In genomic region chr12:51246254-51246853, GRCh38 we compare ENCODE assay signal across 8 cellular contexts. TPM values are rescaled to one million over a fixed set of nuclear protein-coding genes. Genes with fewer than 3 reads are reported as not detected.
DNase-seq lines count a peak whose midpoint lies in the region; ATAC-seq, FAIRE-seq and TF ChIP-seq lines count a peak whose summit lies in the region.

No MANE protein-coding gene starts in this region.

- H3K4me1 ChIP-seq in endothelial cell of umbilical vein (ENCODE audit: control insufficient read depth, extremely low read depth, insufficient read depth, low read length) (peaks cover 22% of the 10 kb centered on the region), prostate gland (replicated peaks) (no peaks in the 10 kb centered on the region)

- H3K4me2 ChIP-seq in endothelial cell of umbilical vein (ENCODE audit: insufficient read depth, low read length) = peak overlapping the region; percentile 47

- peak in 1 of 2 donors; percentile 4 for TF ChIP-seq CTCF in endothelial cell of umbilical vein (IDR thresholded peaks at IDR 0.05; ENCODE audit: extremely low read depth in 1 of 2, insufficient read depth in 1 of 2, low read depth in 1 of 2, low read length in 2 of 2)
- TF ChIP-seq CTCF in neural crest cell (conservative IDR thresholded peaks at IDR 0.05) = no peak
- peak in 1 of 4 experiments; percentile 13 for TF ChIP-seq CTCF in prostate gland (IDR thresholded peaks at IDR 0.05)

- H3K79me2 ChIP-seq in endothelial cell of umbilical vein (ENCODE audit: control insufficient read depth, insufficient read depth, low read length) = peaks cover 2% of the 10 kb centered on the region

- BruUV-seq in endothelial cell of umbilical vein (replicated peaks; lab: Mats Ljungman, UMichigan) = no TSS peak

- no peaks in the 10 kb centered on the region for H3K9me3 Mint-ChIP-seq in neural crest cell

- no peaks in the 10 kb centered on the region for H3K27me3 Mint-ChIP-seq in neural crest cell (ENCODE audit: low read depth)

- H3K36me3 Mint-ChIP-seq in neural crest cell (ENCODE audit: low read depth) = peaks cover 11% of the 10 kb centered on the region

- H3K4me3 Mint-ChIP-seq in neural crest cell = no peak overlapping the region

- intact Hi-C loops in Right ventricle myocardium inferior (cut with DNase I) (no loop called here), cardiac septum (cut with DNase I) (no loop called here), endothelial cell of umbilical vein (cut with micrococcal nuclease) (loop anchor here (2.0 kb wide), 1 partner anchor 16 kb away; no protein-coding TSS in a partner anchor), prostate gland (cut with DNase I) (no loop called here)

- H3K4me3 ChIP-seq in endothelial cell of umbilical vein (replicated peaks in 1 of 3; ENCODE audit: insufficient read depth in 1 of 3, low read depth in 1 of 3, low read length in 3 of 3) = no peak overlapping the region
- no peak overlapping the region for H3K4me3 ChIP-seq in prostate gland

- H3K27ac Mint-ChIP-seq in neural crest cell (ENCODE audit: unreplicated experiment) = peak overlapping the region; percentile 82

- TF ChIP-seq POLR2A in endothelial cell of umbilical vein (IDR thresholded peaks at IDR 0.05; ENCODE audit: low read depth, low read length) (no peak), prostate gland (IDR thresholded peaks at IDR 0.05) (no peak)

- DNase-seq in Right ventricle myocardium inferior (ENCODE audit: missing footprints) = no peak
- DNase-seq in cardiac septum (ENCODE audit: low spot score) = no peak
- peak; percentile 49 for DNase-seq in endothelial cell of umbilical vein (ENCODE audit: low read depth, low spot score)
- DNase-seq in neural crest cell (ENCODE audit: low read depth, low spot score) = no peak
- no peak for DNase-seq in prostate gland (ENCODE audit: low spot score)
- no peak for DNase-seq in SHP77 (lab: John Stamatoyannopoulos, UW)

- CTCF ChIA-PET in endothelial cell of umbilical vein (lab: Charles Lee) = interaction anchor here (1.0 to 1.5 kb wide), 2 partner anchors 95 to 420 kb away, joined by 4 to 7 read pairs; no protein-coding TSS in a partner anchor

- H3K27ac ChIP-seq in endothelial cell of umbilical vein (ENCODE audit: insufficient read depth, low read depth, low read length) (peak overlapping the region; percentile 10), prostate gland (no peak overlapping the region)

- peak overlapping the region; percentile 12 for H3K9ac ChIP-seq in endothelial cell of umbilical vein (replicated peaks; ENCODE audit: extremely low read depth, insufficient read depth, low read length)

- ATAC-seq in Right ventricle myocardium inferior = peak; percentile 43
- ATAC-seq in SK-N-SH treated with all-trans-retinoic acid at 6 μM for 48 hours = peak; percentile 53
- ATAC-seq in HG02798 (IDR thresholded peaks at IDR 0.05; ENCODE audit: poor library complexity, unreplicated experiment) = no peak

- H3K9me3 ChIP-seq in endothelial cell of umbilical vein (replicated peaks; ENCODE audit: control insufficient read depth, insufficient read depth, low read length) (no peaks in the 10 kb centered on the region), prostate gland (no peaks in the 10 kb centered on the region)

- POLR2A ChIA-PET in endothelial cell of umbilical vein (lab: Charles Lee) = interaction anchor here (0.9 kb wide), 1 partner anchor 28 kb away, joined by 4 read pairs; the partner anchor contains the start of gene POU6F1

- peaks cover 16% of the 10 kb centered on the region for H3K4me1 Mint-ChIP-seq in neural crest cell

- H3K27me3 ChIP-seq in endothelial cell of umbilical vein (ENCODE audit: control insufficient read depth in 2 of 2, insufficient read depth in 2 of 2, low read length in 2 of 2) (no peaks in the 10 kb centered on the region), prostate gland (replicated peaks; ENCODE audit: insufficient read depth) (no peaks in the 10 kb centered on the region)

- WGBS in prostate gland = 35% methylated on average over 7 of the region's 7 CpGs

- dilution Hi-C loops in endothelial cell of umbilical vein (cut with MboI; ENCODE audit: extremely low pct_ligation_motif_present, low sequenced_read_pairs) = no loop called here

- FAIRE-seq in endothelial cell of umbilical vein (lab: Jason Lieb, UNC) = peak; percentile 72

- H2AFZ ChIP-seq in endothelial cell of umbilical vein (ENCODE audit: low read depth, low read length) = no peak overlapping the region

- H4K20me1 ChIP-seq in endothelial cell of umbilical vein (replicated peaks; ENCODE audit: control insufficient read depth, extremely low read depth, insufficient read depth, low read length) = no peaks in the 10 kb centered on the region

- H3K9me1 ChIP-seq in endothelial cell of umbilical vein (replicated peaks; ENCODE audit: control insufficient read depth, extremely low read depth, insufficient read depth, low read length) = no peaks in the 10 kb centered on the region

- H3K36me3 ChIP-seq in endothelial cell of umbilical vein (ENCODE audit: control insufficient read depth in 2 of 2, extremely low read depth in 1 of 2, insufficient read depth in 2 of 2, low read length in 2 of 2) = peaks cover 11 to 20% of the 10 kb centered on the region in 2 experiments
- H3K36me3 ChIP-seq in prostate gland = no peaks in the 10 kb centered on the region

TF ChIP-seq in SK-N-SH treated with all-trans-retinoic acid at 6 μM for 48 hours, 23 proteins besides CTCF, POLR2A, EP300 and RAD21 (continues in another document):
- TF ChIP-seq ZNF70 (CRISPR knock-in tag; IDR thresholded peaks at IDR 0.05) (no peak), GLIS3 (CRISPR knock-in tag; IDR thresholded peaks at IDR 0.05) (no peak), ZNF8 (CRISPR knock-in tag; IDR thresholded peaks at IDR 0.05) (no peak), RARB (CRISPR knock-in tag; IDR thresholded peaks at IDR 0.05) (no peak), SNAI2 (CRISPR knock-in tag; IDR thresholded peaks at IDR 0.05) (no peak), ZFP30 (CRISPR knock-in tag; IDR thresholded peaks at IDR 0.05) (no peak)

TF ChIP-seq in endothelial cell of umbilical vein, 7 proteins besides CTCF, POLR2A, EP300 and RAD21:
- TF ChIP-seq MAX (IDR thresholded peaks at IDR 0.05; ENCODE audit: insufficient read depth, insufficient read length) (no peak), GATA2 (IDR thresholded peaks at IDR 0.05; ENCODE audit: insufficient read depth, insufficient read length, low read depth, low read length) (peak; percentile 86), POLR2AphosphoS5 (IDR thresholded peaks at IDR 0.05; ENCODE audit: insufficient read depth, low read depth, low read length) (peak; percentile 54)

RNA-seq across cellular contexts. Expression of gene DAZAP2, which starts 7.7 kb away (rescaled TPM):
- total RNA-seq in Right ventricle myocardium inferior (136 TPM), cardiac septum (169 TPM), endothelial cell of umbilical vein (177 TPM in 2 replicates), neural crest cell (70.0 and 80.4 TPM in 2 replicates), prostate gland (100 to 1,000 TPM; 299 to 374 TPM)
- 497 and 614 TPM in 2 replicates for polyA plus RNA-seq in endothelial cell of umbilical vein
- polyA plus RNA-seq in endothelial cell of umbilical vein (2011; cell fraction: cytosol; rRNA removed) = 363 and 410 TPM in 2 replicates
- 196 and 220 TPM in 2 replicates for polyA plus RNA-seq in endothelial cell of umbilical vein (2011; cell fraction: nucleus; rRNA removed)
- polyA plus RNA-seq in endothelial cell of umbilical vein (2012) = 238 and 242 TPM in 2 replicates
- 443 and 505 TPM in 2 replicates for polyA minus RNA-seq in endothelial cell of umbilical vein
- 151 TPM for polyA minus RNA-seq in endothelial cell of umbilical vein (2011; cell fraction: cytosol; rRNA and poly(A)+ RNA removed)
- polyA minus RNA-seq in endothelial cell of umbilical vein (2011; cell fraction: nucleus; rRNA and poly(A)+ RNA removed) = 81.2 and 97.2 TPM in 2 replicates

RNA-seq across cellular contexts. Expression of gene SMAGP, which starts 23.9 kb away (rescaled TPM):
- 3.8 TPM for total RNA-seq in Right ventricle myocardium inferior
- 4.4 TPM for total RNA-seq in cardiac septum
- 26.2 and 29.1 TPM in 2 replicates for total RNA-seq in endothelial cell of umbilical vein
- 17.3 and 21.4 TPM in 2 replicates for polyA plus RNA-seq in endothelial cell of umbilical vein
- polyA plus RNA-seq in endothelial cell of umbilical vein (2011; cell fraction: cytosol; rRNA removed) = 28.6 and 31.2 TPM in 2 replicates
- 14.3 and 15.7 TPM in 2 replicates for polyA plus RNA-seq in endothelial cell of umbilical vein (2011; cell fraction: nucleus; rRNA removed)
- 27.2 and 45.2 TPM in 2 replicates for polyA plus RNA-seq in endothelial cell of umbilical vein (2012)
- polyA minus RNA-seq in endothelial cell of umbilical vein = 13.6 and 14.7 TPM in 2 replicates
- polyA minus RNA-seq in endothelial cell of umbilical vein (2011; cell fraction: cytosol; rRNA and poly(A)+ RNA removed) = 10.1 TPM
- 5.5 and 8.9 TPM in 2 replicates for polyA minus RNA-seq in endothelial cell of umbilical vein (2011; cell fraction: nucleus; rRNA and poly(A)+ RNA removed)
- total RNA-seq in neural crest cell = 0.82 and 1.6 TPM in 2 replicates
- total RNA-seq in prostate gland = 10 to 100 TPM; 10.7 to 15.4 TPM

RNA-seq across cellular contexts. Expression of gene POU6F1, which starts 28.5 kb away (rescaled TPM):
- 8.6 TPM for total RNA-seq in Right ventricle myocardium inferior
- 9.1 TPM for total RNA-seq in cardiac septum
- total RNA-seq in endothelial cell of umbilical vein = 14.4 and 17.5 TPM in 2 replicates
- polyA plus RNA-seq in endothelial cell of umbilical vein = 5.4 and 6.4 TPM in 2 replicates
- polyA plus RNA-seq in endothelial cell of umbilical vein (2011; cell fraction: cytosol; rRNA removed) = 3.1 and 4.3 TPM in 2 replicates
- 13.3 and 18.1 TPM in 2 replicates for polyA plus RNA-seq in endothelial cell of umbilical vein (2011; cell fraction: nucleus; rRNA removed)
- polyA plus RNA-seq in endothelial cell of umbilical vein (2012) = 4.3 and 6.7 TPM in 2 replicates
- 4.0 and 5.6 TPM in 2 replicates for polyA minus RNA-seq in endothelial cell of umbilical vein
- 5.1 TPM for polyA minus RNA-seq in endothelial cell of umbilical vein (2011; cell fraction: cytosol; rRNA and poly(A)+ RNA removed)
- 6.8 and 7.0 TPM in 2 replicates for polyA minus RNA-seq in endothelial cell of umbilical vein (2011; cell fraction: nucleus; rRNA and poly(A)+ RNA removed)
- total RNA-seq in neural crest cell = 7.7 and 9.3 TPM in 2 replicates
- 10 to 100 TPM; 13.5 to 17.2 TPM for total RNA-seq in prostate gland
